In the genomic region with DNA sequence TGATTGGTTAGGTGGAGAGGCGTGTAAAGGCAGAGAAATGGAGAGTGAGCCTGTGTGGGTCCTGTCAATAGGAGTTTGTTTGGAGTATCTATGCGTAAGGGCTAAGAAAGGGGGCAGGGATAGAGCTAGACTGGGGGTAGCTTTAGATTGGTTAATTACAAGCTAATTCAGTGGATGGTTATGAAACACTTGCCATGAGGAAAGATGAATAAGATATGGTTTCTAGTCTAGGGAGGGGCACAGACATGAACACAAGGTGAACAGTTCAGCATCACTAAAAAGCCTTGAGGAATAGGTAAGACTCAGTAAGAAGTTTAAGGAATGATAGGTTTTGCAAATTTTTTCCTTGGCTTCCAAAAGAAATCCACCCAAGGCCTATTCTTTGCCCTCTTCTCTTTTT, we compare ENCODE assay signal across 31 cellular contexts. TPM values are rescaled to one million over a fixed set of nuclear protein-coding genes. Genes with fewer than 3 reads are reported as not detected.
"Had no signal": no experiment of that assay in that cellular context is flagged by ENCODE, and none has a peak within 500 bp of the region (broad histone marks: within the 10 kb centered on the region; RNA-seq: fewer than 3 reads in every experiment).

No MANE protein-coding gene starts in this region.

- H3K36me3 ChIP-seq: SJCRH30 had no signal

- H3K36me3 Mint-ChIP-seq: activated CD4-positive, alpha-beta memory T cell treated with anti-CD3 and anti-CD28 coated beads for 36 hours; activated naive CD4-positive, alpha-beta T cell treated with anti-CD3 and anti-CD28 coated beads, Interleukin-2, amount 10 ng/mL, durations not matched to agents 7 days and 5 days; activated naive CD8-positive, alpha-beta T cell had no signal

- ATAC-seq: activated T-cell treated with anti-CD3 and anti-CD28 coated beads, Interleukin-2, amount 50 U/mL, for 4 hours had no signal

- H3K4me1 Mint-ChIP-seq: activated B cell treated with CpG ODN at 0.5 μM for 24 hours; activated naive CD4-positive, alpha-beta T cell treated with anti-CD3 and anti-CD28 coated beads, Interleukin-2, amount 10 ng/mL, durations not matched to agents 7 days and 5 days; activated naive CD8-positive, alpha-beta T cell treated with anti-CD3 and anti-CD28 coated beads, Interleukin-2, amount 50 U/mL, for 24 hours had no signal

- H3K9me3 Mint-ChIP-seq: activated B cell treated with CpG ODN at 0.5 μM for 24 hours; activated CD4-positive, alpha-beta memory T cell treated with anti-CD3 and anti-CD28 coated beads for 36 hours; activated naive CD4-positive, alpha-beta T cell treated with anti-CD3 and anti-CD28 coated beads, Interleukin-2, amount 10 ng/mL, durations not matched to agents 7 days and 5 days; activated naive CD8-positive, alpha-beta T cell treated with anti-CD3 and anti-CD28 coated beads, Interleukin-2, amount 50 U/mL, for 24 hours; activated T-cell treated with anti-CD3 and anti-CD28 coated beads, Interleukin-2, amount 50 U/mL, for 4 hours; activated T-helper 1 cell treated with anti-CD3 and anti-CD28 coated beads, Interleukin-12 subunit alpha, Interleukin-12 subunit beta, Interleukin-2, Interleukin-4 antibody, amounts not matched to agents 30 ng/mL and 10 ng/mL and 1 ng/mL, durations not matched to agents 14 hours and 24 hours and 36 hours; T-helper 1 cell treated with Interleukin-12 subunit alpha and Interleukin-12 subunit beta and Interleukin-4 antibody, amounts not matched to agents 30 μg/mL and 1 μg/mL, for 36 hours; T-helper 2 cell treated with Interferon-gamma antibody and Interleukin-4, amounts not matched to agents 5 μg/mL and 100 μg/mL, for 36 hours had no signal

- H3K27me3 Mint-ChIP-seq: activated CD4-positive, alpha-beta memory T cell treated with anti-CD3 and anti-CD28 coated beads for 36 hours; activated naive CD4-positive, alpha-beta T cell treated with anti-CD3 and anti-CD28 coated beads, Interleukin-2, amount 10 ng/mL, durations not matched to agents 7 days and 5 days; activated naive CD8-positive, alpha-beta T cell; activated naive CD8-positive, alpha-beta T cell treated with anti-CD3 and anti-CD28 coated beads, Interleukin-2, amount 50 U/mL, for 24 hours had no signal

- H3K4me3 Mint-ChIP-seq: activated B cell treated with CpG ODN at 0.5 μM for 24 hours; activated CD4-positive, alpha-beta memory T cell treated with anti-CD3 and anti-CD28 coated beads for 36 hours; activated naive CD4-positive, alpha-beta T cell treated with anti-CD3 and anti-CD28 coated beads, Interleukin-2, amount 10 ng/mL, durations not matched to agents 7 days and 5 days; activated naive CD8-positive, alpha-beta T cell; activated naive CD8-positive, alpha-beta T cell treated with anti-CD3 and anti-CD28 coated beads, Interleukin-2, amount 50 U/mL, for 24 hours; activated T-cell treated with anti-CD3 and anti-CD28 coated beads, Interleukin-2, amount 50 U/mL, for 4 hours; activated T-helper 1 cell treated with anti-CD3 and anti-CD28 coated beads, Interleukin-12 subunit alpha, Interleukin-12 subunit beta, Interleukin-2, Interleukin-4 antibody, amounts not matched to agents 30 ng/mL and 10 ng/mL and 1 ng/mL, durations not matched to agents 14 hours and 24 hours and 36 hours; T-helper 1 cell treated with Interleukin-12 subunit alpha and Interleukin-12 subunit beta and Interleukin-4 antibody, amounts not matched to agents 30 μg/mL and 1 μg/mL, for 36 hours; T-helper 2 cell treated with Interferon-gamma antibody and Interleukin-4, amounts not matched to agents 5 μg/mL and 100 μg/mL, for 36 hours had no signal

- H3K4me1 ChIP-seq: SJCRH30 had no signal

- H3K4me3 ChIP-seq: SJCRH30, SK-N-MC had no signal

- H3K27ac ChIP-seq: SJCRH30, SK-N-MC had no signal

- DNase-seq: activated B cell treated with CpG ODN at 0.5 μM for 24 hours; activated CD4-positive, alpha-beta T cell treated with anti-CD3 and anti-CD28 coated beads for 4 hours; activated CD4-positive, alpha-beta T cell treated with anti-CD3 and anti-CD28 coated beads, Interleukin-2, amount 50 U/mL, for 1 hour; activated CD4-positive, CD25-positive, alpha-beta regulatory T cell treated with anti-CD3 and anti-CD28 coated beads, Interleukin-2, amount 50 U/mL, for 72 hours; activated CD8-positive, alpha-beta memory T cell treated with anti-CD3 and anti-CD28 coated beads, Interleukin-2, amount 50 U/mL, for 4 hours; activated effector memory CD4-positive, alpha-beta T cell treated with Interleukin-2 at 50 U/mL for 16 hours; activated naive CD4-positive, alpha-beta T cell treated with anti-CD3 and anti-CD28 coated beads, Interleukin-2, amount 10 ng/mL, durations not matched to agents 7 days and 5 days; activated naive CD8-positive, alpha-beta T cell treated with anti-CD3 and anti-CD28 coated beads, Interleukin-2, amount 50 U/mL, for 24 hours; activated T-cell treated with anti-CD3 and anti-CD28 coated beads for 4 hours; activated T-cell treated with anti-CD3 and anti-CD28 coated beads, Interleukin-2, amount 50 U/mL, for 4 hours; amniotic stem cell; aorta; caudate nucleus; cerebellar nuclear complex; Kasumi-1; KG1; NCI-H1105; NCI-H1417 treated with DMSO at 0.1 percent for 48 hours; NCI-H187 treated with DMSO at 0.1 percent for 48 hours; NCI-H2081; NCI-H524 treated with DMSO at 0.1 percent for 48 hours; SHP77 had no signal

- H3K9me3 ChIP-seq: SJCRH30 had no signal

- H3K27ac Mint-ChIP-seq: activated B cell treated with CpG ODN at 0.5 μM for 24 hours; activated CD4-positive, alpha-beta memory T cell treated with anti-CD3 and anti-CD28 coated beads for 36 hours; activated naive CD4-positive, alpha-beta T cell treated with anti-CD3 and anti-CD28 coated beads, Interleukin-2, amount 10 ng/mL, durations not matched to agents 7 days and 5 days; activated naive CD8-positive, alpha-beta T cell; activated naive CD8-positive, alpha-beta T cell treated with anti-CD3 and anti-CD28 coated beads, Interleukin-2, amount 50 U/mL, for 24 hours; activated T-helper 1 cell treated with anti-CD3 and anti-CD28 coated beads, Interleukin-12 subunit alpha, Interleukin-12 subunit beta, Interleukin-2, Interleukin-4 antibody, amounts not matched to agents 30 ng/mL and 10 ng/mL and 1 ng/mL, durations not matched to agents 14 hours and 24 hours and 36 hours; T-helper 1 cell treated with Interleukin-12 subunit alpha and Interleukin-12 subunit beta and Interleukin-4 antibody, amounts not matched to agents 30 μg/mL and 1 μg/mL, for 36 hours; T-helper 2 cell treated with Interferon-gamma antibody and Interleukin-4, amounts not matched to agents 5 μg/mL and 100 μg/mL, for 36 hours had no signal

RNA-seq across cellular contexts. Expression of a gene that starts 50.6 kb away (rescaled TPM):
- total RNA-seq: activated B cell treated with CpG ODN at 0.5 μM for 24 hours; activated CD4-positive, alpha-beta memory T cell treated with anti-CD3 and anti-CD28 coated beads for 36 hours; activated T-cell treated with anti-CD3 and anti-CD28 coated beads, Interleukin-2, amount 50 U/mL, for 4 hours; activated T-helper 1 cell treated with anti-CD3 and anti-CD28 coated beads, Interleukin-12 subunit alpha, Interleukin-12 subunit beta, Interleukin-2, Interleukin-4 antibody, amounts not matched to agents 30 ng/mL and 10 ng/mL and 1 ng/mL, durations not matched to agents 14 hours and 24 hours and 36 hours; aorta; NCI-H460; OCI-LY7 had no signal
- polyA plus RNA-seq: aorta had no signal
